Comparison of ENCODE assay signal across 8 cellular contexts in the genomic region with DNA sequence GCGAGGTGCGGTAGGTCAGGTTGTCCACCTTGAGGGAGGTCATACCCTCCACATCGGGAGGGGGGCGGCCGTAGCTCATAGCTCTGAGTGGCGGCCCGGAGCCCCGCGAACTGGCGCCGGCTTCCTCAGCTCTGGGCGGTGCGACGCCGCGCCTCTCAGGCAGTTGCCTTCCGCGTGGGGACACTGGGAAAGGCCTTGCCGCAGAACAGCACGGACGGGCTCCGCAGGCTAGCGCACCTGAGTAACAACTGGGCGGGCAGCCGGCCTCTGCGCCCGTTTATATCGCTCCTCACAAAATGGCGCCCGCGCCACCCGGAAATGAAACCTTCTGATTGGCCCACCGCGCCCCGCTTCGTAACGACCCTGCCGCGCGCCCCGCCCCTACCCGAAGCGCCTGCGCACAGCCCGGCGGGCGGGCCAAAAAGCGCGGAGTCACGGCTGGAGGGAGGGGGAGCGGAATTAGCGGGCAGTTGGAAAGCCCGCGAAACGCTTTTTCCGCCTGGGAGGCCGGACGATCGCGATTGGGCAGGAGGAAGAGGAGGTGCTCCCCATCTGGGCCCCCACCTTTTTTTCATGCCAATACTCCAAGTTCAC. TPM values are rescaled to one million over a fixed set of nuclear protein-coding genes. Genes with fewer than 3 reads are reported as not detected.
DNase-seq lines count a peak whose midpoint lies in the region; ATAC-seq lines count a peak whose summit lies in the region.

A gene with protein sequence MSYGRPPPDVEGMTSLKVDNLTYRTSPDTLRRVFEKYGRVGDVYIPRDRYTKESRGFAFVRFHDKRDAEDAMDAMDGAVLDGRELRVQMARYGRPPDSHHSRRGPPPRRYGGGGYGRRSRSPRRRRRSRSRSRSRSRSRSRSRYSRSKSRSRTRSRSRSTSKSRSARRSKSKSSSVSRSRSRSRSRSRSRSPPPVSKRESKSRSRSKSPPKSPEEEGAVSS (minus strand): TSS at position 250 of the 594 bp plus-strand sequence. CDS start 171 bp downstream, at position 79.

- ATAC-seq in GM19351 (IDR thresholded peaks at IDR 0.05; ENCODE audit: unreplicated experiment) (peak; percentile 61), HG03521 (IDR thresholded peaks at IDR 0.05; ENCODE audit: unreplicated experiment) (peak; percentile 71), left lobe of liver (peak; percentile 80)

- H3K36me3 ChIP-seq in BLaER1 treated with 17β-estradiol and CSF1 and Interleukin-3, amounts not matched to agents 10 nM and 100 nM, result peaks cover 42 to 61% (median 50%) of the 10 kb centered on the region in 11 experiments

- peak within 1 kb of the TSS; percentile 86 to 97 (median 95) for H3K4me2 ChIP-seq in BLaER1 treated with 17β-estradiol and CSF1 and Interleukin-3, amounts not matched to agents 10 nM and 100 nM

- peaks cover 0 to 9% (median 0%) of the 10 kb centered on the region in 11 experiments; a peak in 3 of 22 replicates for H3K9me3 ChIP-seq in BLaER1 treated with 17β-estradiol and CSF1 and Interleukin-3, amounts not matched to agents 10 nM and 100 nM (replicated peaks in 1 of 11)

- DNase-seq in NCI-H748 (lab: John Stamatoyannopoulos, UW; ENCODE audit: unreplicated experiment) (peak; percentile 96), dedifferentiated amniotic fluid mesenchymal stem cell (ENCODE audit: extremely low spot score) (peak; percentile 98), left lobe of liver (ENCODE audit: low spot score) (peak; percentile 99)
- peak; percentile 97 for DNase-seq in activated CD4-positive, alpha-beta T cell treated with anti-CD3 and anti-CD28 coated beads, Interleukin-2, amount 50 U/mL, for 1 hour
- peak; percentile 97 for DNase-seq in stimulated activated CD4-positive, alpha-beta T cell treated with anti-CD3 and anti-CD28 coated beads, Interleukin-2, amount 100 ng/mL, for 4 hours (ENCODE audit: low read depth)

- H3K4me1 ChIP-seq in BLaER1 treated with 17β-estradiol and CSF1 and Interleukin-3, amounts not matched to agents 10 nM and 100 nM, result peaks cover 36 to 52% (median 43%) of the 10 kb centered on the region in 10 experiments

- H4K20me1 ChIP-seq in BLaER1 treated with 17β-estradiol and CSF1 and Interleukin-3, amounts not matched to agents 10 nM and 100 nM, result peaks cover 38 to 49% (median 45%) of the 10 kb centered on the region in 11 experiments; a peak in 21 of 22 replicates

- peak within 1 kb of the TSS; percentile 94 to 100 (median 99) for H3K9ac ChIP-seq in BLaER1 treated with 17β-estradiol and CSF1 and Interleukin-3, amounts not matched to agents 10 nM and 100 nM

- H3K27me3 ChIP-seq in BLaER1 treated with 17β-estradiol and CSF1 and Interleukin-3, amounts not matched to agents 10 nM and 100 nM, result no peaks in the 10 kb centered on the region

- H3K27ac ChIP-seq in BLaER1 treated with 17β-estradiol and CSF1 and Interleukin-3, amounts not matched to agents 10 nM and 100 nM, result peak within 1 kb of the TSS; percentile 87 to 99 (median 98)

- peak within 1 kb of the TSS; percentile 81 to 99 (median 95) for H3K4me3 ChIP-seq in BLaER1 treated with 17β-estradiol and CSF1 and Interleukin-3, amounts not matched to agents 10 nM and 100 nM

RNA-seq across cellular contexts. Expression of the gene that starts here (rescaled TPM):
- total RNA-seq in left lobe of liver, result 78.1 TPM

Comparison
In these comparisons a context has a peak if more than half of its experiments do, and no peak if none do; other contexts are left out.
1. Peak in every context shown above with its lines: DNase-seq, ATAC-seq, H3K4me3 ChIP-seq and H3K27ac ChIP-seq.